In genomic region chr18:29191263-29191662, GRCh38 we compare ENCODE assay signal across 11 cellular contexts.
DNase-seq lines count a peak whose midpoint lies in the region; ATAC-seq, FAIRE-seq and TF ChIP-seq lines count a peak whose summit lies in the region.
"Had no signal": no experiment of that assay in that cellular context is flagged by ENCODE, and none has a peak within 500 bp of the region (broad histone marks: within the 10 kb centered on the region; RNA-seq: fewer than 3 reads in every experiment).

No MANE protein-coding gene starts in this region.

- H4K91ac ChIP-seq in mesenchymal stem cell (ENCODE audit: low read length) = no peak overlapping the region

- no peak overlapping the region for H3K27ac ChIP-seq in mesenchymal stem cell (ENCODE audit: low read length, poor library complexity, severe bottlenecking)
- no peak overlapping the region for H3K27ac ChIP-seq in pancreas

- H2BK15ac ChIP-seq in mesenchymal stem cell (ENCODE audit: low read depth, poor library complexity, severe bottlenecking) = no peak overlapping the region

- 74% methylated on average over 3 of the region's 3 CpGs for WGBS in mesenchymal stem cell
- WGBS in pancreas, 2 donors = 61 to 64% methylated on average over 3 of the region's 3 CpGs

- H3K18ac ChIP-seq in mesenchymal stem cell (ENCODE audit: low read depth in 1 of 2, low read length in 2 of 2) = peak overlapping the region in 1 of 2 experiments; percentile 37

- peak overlapping the region in 1 of 2 experiments; percentile 63 for H2BK12ac ChIP-seq in mesenchymal stem cell (ENCODE audit: low read length in 2 of 2)

- no peak overlapping the region for H3K23ac ChIP-seq in mesenchymal stem cell (ENCODE audit: low read length in 2 of 2)

- no peak overlapping the region for H2AK5ac ChIP-seq in mesenchymal stem cell (ENCODE audit: low read length, severe bottlenecking)

- no peak overlapping the region for H3K14ac ChIP-seq in mesenchymal stem cell (ENCODE audit: low read length in 2 of 2)

- no peak for ATAC-seq in pancreas
- ATAC-seq: activated naive CD4-positive, alpha-beta T cell treated with anti-CD3 and anti-CD28 coated beads, Interleukin-2, amount 50 U/mL, for 72 hours had no signal

- H3K36me3 ChIP-seq in mesenchymal stem cell (ENCODE audit: control insufficient read depth in 1 of 2, insufficient read depth in 2 of 2, low read depth in 1 of 2, low read length in 2 of 2) (no peaks in the 10 kb centered on the region), pancreas (no peaks in the 10 kb centered on the region)

- FAIRE-seq in pancreas (lab: Jason Lieb, UNC) = no peak
- FAIRE-seq: TTC549, urothelium cell line had no signal

- H3K4me3 ChIP-seq in astrocyte of the spinal cord (ENCODE audit: low read depth, low read length) (no peak overlapping the region), mesenchymal stem cell (ENCODE audit: insufficient read depth in 1 of 2, low read depth in 1 of 2, low read length in 2 of 2) (no peak overlapping the region), pancreas (no peak overlapping the region)

- H3K27me3 ChIP-seq in mesenchymal stem cell (ENCODE audit: control insufficient read depth in 1 of 2, insufficient read depth in 1 of 2, low read length in 2 of 2) (no peaks in the 10 kb centered on the region), pancreas (no peaks in the 10 kb centered on the region)

- intact Hi-C loops in pancreas (cut with DNase I) = no loop called here

- TF ChIP-seq CTCF in astrocyte of the spinal cord (IDR thresholded peaks at IDR 0.05; ENCODE audit: low read depth, low read length) (peak; percentile 51), pancreas (IDR thresholded peaks at IDR 0.05) (no peak)

- H3K4me1 ChIP-seq in mesenchymal stem cell (ENCODE audit: control insufficient read depth, insufficient read depth, low read depth, low read length) (no peaks in the 10 kb centered on the region), pancreas (no peaks in the 10 kb centered on the region)

- DNase-seq in DMS53 treated with DMSO at 0.1 percent for 48 hours (lab: John Stamatoyannopoulos, UW; ENCODE audit: unreplicated experiment) (peak; percentile 1), LHCN-M2 (ENCODE audit: low read depth) (peak; percentile 44), astrocyte of the spinal cord (ENCODE audit: low read depth, low spot score) (peak; percentile 16), mesenchymal stem cell (peak; percentile 14), GOT3 (lab: John Stamatoyannopoulos, UW) (no peak), NCI-H774 (lab: John Stamatoyannopoulos, UW) (no peak), pancreas (no peak), LoVo (ENCODE audit: low spot score) (no peak)

- no peak overlapping the region for H2BK5ac ChIP-seq in mesenchymal stem cell (ENCODE audit: low read depth, low read length, poor library complexity, severe bottlenecking)

- H3K9ac ChIP-seq in mesenchymal stem cell (ENCODE audit: low read length) = peak overlapping the region; percentile 9

- peak overlapping the region; percentile 18 for H2AFZ ChIP-seq in mesenchymal stem cell (ENCODE audit: low read depth, low read length)

- in situ Hi-C loops in astrocyte of the spinal cord (cut with HindIII; ENCODE audit: low sequenced_read_pairs) = no loop called here

- no peak overlapping the region for H4K8ac ChIP-seq in mesenchymal stem cell (ENCODE audit: low read length)

- H3K4me2 ChIP-seq in mesenchymal stem cell (ENCODE audit: low read length, poor library complexity, severe bottlenecking) = no peak overlapping the region

- no peaks in the 10 kb centered on the region for H3K9me3 ChIP-seq in mesenchymal stem cell (ENCODE audit: control insufficient read depth, low read length)
- H3K9me3 ChIP-seq in pancreas = no peaks in the 10 kb centered on the region

- no peaks in the 10 kb centered on the region for H3K79me1 ChIP-seq in mesenchymal stem cell (replicated peaks; ENCODE audit: low read length, poor library complexity, severe bottlenecking)

- no peak overlapping the region for H3K4ac ChIP-seq in mesenchymal stem cell (ENCODE audit: low read depth in 1 of 2, low read length in 2 of 2)

- H2BK120ac ChIP-seq in mesenchymal stem cell (ENCODE audit: low read depth, low read length) = no peak overlapping the region

Comparison
In these comparisons a context has a peak if more than half of its experiments do, and no peak if none do; other contexts are left out.
1. DNase-seq: peak in DMS53 treated with DMSO at 0.1 percent for 48 hours (single experiment), LHCN-M2 (single experiment), astrocyte of the spinal cord (single experiment) and mesenchymal stem cell (single experiment); none in GOT3 (single experiment), NCI-H774 (single experiment), pancreas (0 of 6) and LoVo (single experiment).